Comparison of ENCODE assay signal across 12 cellular contexts in genomic region chr1:115654663-115655306, GRCh38. TPM values are rescaled to one million over a fixed set of nuclear protein-coding genes. Genes with fewer than 3 reads are reported as not detected.
A peak's percentile ranks its signal among the peaks of the same experiment; 100 is the strongest.
DNase-seq lines count a peak whose midpoint lies in the region; ATAC-seq, FAIRE-seq and TF ChIP-seq lines count a peak whose summit lies in the region.
"Had no signal": no experiment of that assay in that cellular context is flagged by ENCODE, and none has a peak within 500 bp of the region (broad histone marks: within the 10 kb centered on the region; RNA-seq: fewer than 3 reads in every experiment).

No MANE protein-coding gene starts in this region.

- H3K4me1 Mint-ChIP-seq in activated naive CD4-positive, alpha-beta T cell treated with anti-CD3 and anti-CD28 coated beads for 36 hours (ENCODE audit: low read depth): peaks cover 4% of the 10 kb centered on the region
- H3K4me1 Mint-ChIP-seq: IgD-negative memory B cell had no signal

- no peak for FAIRE-seq in HepG2 (lab: Jason Lieb, UNC)

- TF ChIP-seq CTCF in right lobe of liver (IDR thresholded peaks at IDR 0.05) (no peak), HepG2 (CRISPR knock-in tag; IDR thresholded peaks at IDR 0.05) (no peak), body of pancreas (IDR thresholded peaks at IDR 0.05) (no peak)

- no peak for TF ChIP-seq RAD21 in HepG2 (CRISPR knock-in tag; IDR thresholded peaks at IDR 0.05)

- H3K4me2 ChIP-seq in HepG2 (ENCODE audit: low read depth, low read length): no peak overlapping the region

- DNase-seq in right lobe of liver (peak in 1 of 3 donors; percentile 44), HepG2 (ENCODE audit: low spot score) (no peak), body of pancreas (peak in 3 of 4 donors; percentile 19 to 44 (median 36)), left lobe of liver (ENCODE audit: low spot score) (no peak)
- DNase-seq in activated naive CD4-positive, alpha-beta T cell treated with anti-CD3 and anti-CD28 coated beads for 36 hours: no peak
- no peak for DNase-seq in central memory CD4-positive, alpha-beta T cell
- DNase-seq: PC-3, retina had no signal

- intact Hi-C loops in right lobe of liver (cut with DNase I) (no loop called here), HepG2 (cut with micrococcal nuclease; ENCODE audit: unreplicated experiment) (no loop called here), body of pancreas (cut with DNase I) (no loop called here)
- intact Hi-C loops in activated naive CD4-positive, alpha-beta T cell treated with anti-CD3 and anti-CD28 coated beads for 36 hours (cut with micrococcal nuclease): no loop called here

- POLR2A ChIA-PET in HepG2 (lab: Yijun Ruan, JAX): no interaction called here

- in situ Hi-C loops in HepG2 (cut with HindIII; ENCODE audit: extremely low pct_ligation_motif_present, low pct_unique_long_range_greater_than_20kb): no loop called here

- H3K9ac ChIP-seq in HepG2 (ENCODE audit: insufficient read depth, low read depth, low read length): no peak overlapping the region

- no peak overlapping the region for H3K27ac ChIP-seq in right lobe of liver
- H3K27ac ChIP-seq in HepG2 (ENCODE audit: extremely low read length, insufficient read depth, low read length): no peak overlapping the region
- peak overlapping the region in 3 of 4 donors; percentile 43 to 47 (median 46) for H3K27ac ChIP-seq in body of pancreas

- H3K27me3 ChIP-seq in right lobe of liver (no peaks in the 10 kb centered on the region), HepG2 (ENCODE audit: control insufficient read depth in 1 of 2, insufficient read depth in 2 of 2, low read length in 2 of 2) (no peaks in the 10 kb centered on the region), body of pancreas (no peaks in the 10 kb centered on the region)

- H3K79me2 ChIP-seq in HepG2 (ENCODE audit: insufficient read depth, low read length): peaks cover 7% of the 10 kb centered on the region

- no peak for TF ChIP-seq EP300 in HepG2 (IDR thresholded peaks at IDR 0.05; ENCODE audit: low read depth in 2 of 2, low read length in 2 of 2)
- no peak for TF ChIP-seq EP300 in HepG2 (CRISPR knock-in tag; IDR thresholded peaks at IDR 0.05; ENCODE audit: borderline replicate concordance)

- CTCF ChIA-PET in HepG2 (lab: Yijun Ruan, JAX; ENCODE audit: low intra/inter-chr PET ratio, low total read pairs): no interaction called here
- CTCF ChIA-PET in activated naive CD4-positive, alpha-beta T cell treated with anti-CD3 and anti-CD28 coated beads for 36 hours (lab: Charles Lee): interaction anchor here (1.8 kb wide), 1 partner anchor 52 kb away, joined by 3 read pairs; no protein-coding TSS in a partner anchor

- no peaks in the 10 kb centered on the region for H3K9me3 ChIP-seq in right lobe of liver
- H3K9me3 ChIP-seq in HepG2 (ENCODE audit: low read length): no peaks in the 10 kb centered on the region
- no peaks in the 10 kb centered on the region for H3K9me3 ChIP-seq in body of pancreas

- H3K4me1 ChIP-seq in right lobe of liver (peaks cover 0 to 2% (median 0%) of the 10 kb centered on the region in 4 donors), HepG2 (ENCODE audit: insufficient read depth, low read length) (peaks cover 3% of the 10 kb centered on the region; the same call in 1 of the 2 replicates), body of pancreas (peaks cover 36% of the 10 kb centered on the region)

- no peak overlapping the region for H2AFZ ChIP-seq in HepG2 (ENCODE audit: low read length)

- no TSS peak for BruUV-seq in HepG2 (replicated peaks; lab: Mats Ljungman, UMichigan)

- peaks cover 12% of the 10 kb centered on the region for H3K27me3 Mint-ChIP-seq in activated naive CD4-positive, alpha-beta T cell treated with anti-CD3 and anti-CD28 coated beads for 36 hours (ENCODE audit: low read depth)
- H3K27me3 Mint-ChIP-seq: central memory CD8-positive, alpha-beta T cell; IgD-negative memory B cell had no signal

- H3K4me3 ChIP-seq in right lobe of liver: no peak overlapping the region
- no peak overlapping the region for H3K4me3 ChIP-seq in HepG2 (replicated peaks in 1 of 3; ENCODE audit: insufficient read depth in 1 of 3, low read depth in 2 of 3, low read length in 3 of 3)
- H3K4me3 ChIP-seq in body of pancreas: no peak overlapping the region

- H3K27ac Mint-ChIP-seq in activated naive CD4-positive, alpha-beta T cell treated with anti-CD3 and anti-CD28 coated beads for 36 hours: no peak overlapping the region

- ATAC-seq in right lobe of liver (peak; percentile 67 to 75 (median 72)), HepG2 (no peak), body of pancreas (peak; percentile 22), left lobe of liver (peak; percentile 66), GM18861 (IDR thresholded peaks at IDR 0.05; ENCODE audit: unreplicated experiment) (no peak), HG03439 (IDR thresholded peaks at IDR 0.05; ENCODE audit: unreplicated experiment) (no peak)
- ATAC-seq: PC-3 had no signal

- WGBS in right lobe of liver (ENCODE audit: insufficient coverage, low coverage, low lambda C conversion rate, missing lambda C conversion rate): 53% methylated on average over 10 of the region's 14 CpGs
- 93% methylated on average over 14 of the region's 14 CpGs for WGBS in HepG2 (ENCODE audit: low lambda C conversion rate)
- WGBS in body of pancreas, 2 donors: 46 to 58% methylated on average over 14 of the region's 14 CpGs

- peaks cover 0 to 1% (median 0%) of the 10 kb centered on the region in 4 donors for H3K36me3 ChIP-seq in right lobe of liver
- H3K36me3 ChIP-seq in HepG2 (replicated peaks in 1 of 2; ENCODE audit: control insufficient read depth in 1 of 2, insufficient read depth in 2 of 2, low read length in 2 of 2): peaks cover 9 to 77% of the 10 kb centered on the region in 2 experiments
- no peaks in the 10 kb centered on the region for H3K36me3 ChIP-seq in body of pancreas (replicated peaks in 1 of 2; ENCODE audit: insufficient read depth in 1 of 2, low read depth in 2 of 2)

- TF ChIP-seq POLR2A in right lobe of liver (IDR thresholded peaks at IDR 0.05): no peak
- TF ChIP-seq POLR2A in HepG2 (IDR thresholded peaks at IDR 0.05; ENCODE audit: insufficient read depth in 1 of 2, low read depth in 2 of 2, low read length in 2 of 2): no peak
- TF ChIP-seq POLR2A in body of pancreas (IDR thresholded peaks at IDR 0.05): no peak

- no peaks in the 10 kb centered on the region for H4K20me1 ChIP-seq in HepG2 (ENCODE audit: insufficient read depth, low read length)

- H3K4me3 Mint-ChIP-seq in activated naive CD4-positive, alpha-beta T cell treated with anti-CD3 and anti-CD28 coated beads for 36 hours: no peak overlapping the region
- H3K4me3 Mint-ChIP-seq: central memory CD8-positive, alpha-beta T cell; IgD-negative memory B cell had no signal

- H3K36me3 Mint-ChIP-seq in activated naive CD4-positive, alpha-beta T cell treated with anti-CD3 and anti-CD28 coated beads for 36 hours (ENCODE audit: low read depth): no peaks in the 10 kb centered on the region
- H3K36me3 Mint-ChIP-seq: IgD-negative memory B cell had no signal

- no peaks in the 10 kb centered on the region for H3K9me3 Mint-ChIP-seq in activated naive CD4-positive, alpha-beta T cell treated with anti-CD3 and anti-CD28 coated beads for 36 hours
- H3K9me3 Mint-ChIP-seq: central memory CD8-positive, alpha-beta T cell had no signal

TF ChIP-seq in HepG2, 621 proteins besides CTCF, POLR2A, EP300 and RAD21:
- TF ChIP-seq ZNF136 (CRISPR knock-in tag; IDR thresholded peaks at IDR 0.05; ENCODE audit: low read depth) (no peak), SSRP1 (CRISPR knock-in tag; IDR thresholded peaks at IDR 0.05) (no peak), SMARCE1 (IDR thresholded peaks at IDR 0.05; ENCODE audit: borderline replicate concordance) (no peak), ZNF550 (CRISPR knock-in tag; IDR thresholded peaks at IDR 0.05; ENCODE audit: borderline replicate concordance) (no peak), SMAD1 (CRISPR knock-in tag; IDR thresholded peaks at IDR 0.05; ENCODE audit: borderline replicate concordance, low read depth) (no peak), ZNF841 (CRISPR knock-in tag; IDR thresholded peaks at IDR 0.05; ENCODE audit: borderline replicate concordance) (no peak), ZNF296 (CRISPR knock-in tag; conservative IDR thresholded peaks at IDR 0.05) (no peak), ZSCAN20 (CRISPR knock-in tag; IDR thresholded peaks at IDR 0.05; ENCODE audit: borderline replicate concordance) (no peak)

RNA-seq across cellular contexts. Expression of gene VANGL1, which starts 13.0 kb away (rescaled TPM):
- total RNA-seq in right lobe of liver (1 to 10 TPM; 3.3 to 5.1 (median 4.4) TPM), HepG2 (2016; rRNA removed; fragmentation: Illumina TruSeq; extraction: Trizol) (5.9 and 9.4 TPM in 2 replicates), body of pancreas (1 to 10 TPM; 2.6 to 3.9 TPM), left lobe of liver (3.6 TPM)
- 3.4 and 3.7 TPM in 2 replicates for total RNA-seq in HepG2 (2016; cell fraction: cytosol; rRNA removed; fragmentation: Illumina TruSeq; extraction: Trizol; ENCODE audit: low read depth)
- total RNA-seq in HepG2 (2016; cell fraction: insoluble cytoplasmic fraction; rRNA removed; fragmentation: Illumina TruSeq; extraction: Trizol): 5.7 and 8.5 TPM in 2 replicates
- total RNA-seq in HepG2 (2016; cell fraction: membrane; rRNA removed; fragmentation: Illumina TruSeq; extraction: Trizol): 5.7 and 6.0 TPM in 2 replicates
- total RNA-seq in HepG2 (2016; cell fraction: nucleus; rRNA removed; fragmentation: Illumina TruSeq; extraction: Trizol): 10.0 and 12.8 TPM in 2 replicates
- 5.3 TPM in 2 replicates for polyA plus RNA-seq in HepG2 (2011; rRNA removed)
- 5.1 and 5.3 TPM in 2 replicates for polyA plus RNA-seq in HepG2 (2011; cell fraction: cytosol; rRNA removed)
- 4.1 and 5.0 TPM in 2 replicates for polyA plus RNA-seq in HepG2 (2011; cell fraction: nucleus; rRNA removed)
- 3.7 and 4.2 TPM in 2 replicates for polyA plus RNA-seq in HepG2 (2012)
- polyA plus RNA-seq in HepG2 (2016; cell fraction: cytosol; fragmentation: Illumina TruSeq; extraction: Trizol; ENCODE audit: low read depth): 1.4 and 1.6 TPM in 2 replicates
- 4.2 and 5.8 TPM in 2 replicates for polyA plus RNA-seq in HepG2 (2016; cell fraction: insoluble cytoplasmic fraction; fragmentation: Illumina TruSeq; extraction: Trizol; ENCODE audit: low read depth)
- polyA plus RNA-seq in HepG2 (2016; cell fraction: membrane; fragmentation: Illumina TruSeq; extraction: Trizol; ENCODE audit: low read depth): 2.6 and 2.7 TPM in 2 replicates
- polyA plus RNA-seq in HepG2 (2016; cell fraction: nucleus; fragmentation: Illumina TruSeq; extraction: Trizol; ENCODE audit: insufficient read depth, low read depth): 10.3 and 10.4 TPM in 2 replicates
- 14.7 and 37.5 TPM in 2 replicates for polyA minus RNA-seq in HepG2 (2011; rRNA and poly(A)+ RNA removed; ENCODE audit: low replicate concordance)
- polyA minus RNA-seq in HepG2 (2011; cell fraction: cytosol; rRNA and poly(A)+ RNA removed): 4.2 and 5.7 TPM in 2 replicates
- polyA minus RNA-seq in HepG2 (2011; cell fraction: nucleus; rRNA and poly(A)+ RNA removed): 5.3 and 7.2 TPM in 2 replicates
- under 1 TPM; 0.72 TPM for total RNA-seq in activated naive CD4-positive, alpha-beta T cell treated with anti-CD3 and anti-CD28 coated beads for 36 hours

Comparison
In these comparisons a context has a peak if more than half of its experiments do, and no peak if none do; other contexts are left out.
1. ATAC-seq: peak in right lobe of liver (4 of 4), body of pancreas (single experiment) and left lobe of liver (single experiment); none in HepG2 (single experiment), GM18861 (single experiment) and HG03439 (single experiment).
2. DNase-seq: peak in body of pancreas (3 of 4); none in HepG2 (single experiment), left lobe of liver (single experiment), activated naive CD4-positive, alpha-beta T cell treated with anti-CD3 and anti-CD28 coated beads for 36 hours (single experiment) and central memory CD4-positive, alpha-beta T cell (single experiment).
3. H3K27ac ChIP-seq: peak in body of pancreas (3 of 4); none in right lobe of liver (0 of 3) and HepG2 (single experiment).